ENCODE assay signal across 22 cellular contexts in genomic region chr13:113897966-113898365, GRCh38. TPM values are rescaled to one million over a fixed set of nuclear protein-coding genes. Genes with fewer than 3 reads are reported as not detected.
DNase-seq lines count a peak whose midpoint lies in the region; ATAC-seq, FAIRE-seq and TF ChIP-seq lines count a peak whose summit lies in the region.
"Had no signal": no experiment of that assay in that cellular context is flagged by ENCODE, and none has a peak within 500 bp of the region (broad histone marks: within the 10 kb centered on the region; RNA-seq: fewer than 3 reads in every experiment).

No MANE protein-coding gene starts in this region.

- H4K20me1 ChIP-seq in PC-3 (ENCODE audit: low read length), result no peaks in the 10 kb centered on the region
- H4K20me1 ChIP-seq in endothelial cell of umbilical vein (replicated peaks; ENCODE audit: control insufficient read depth, extremely low read depth, insufficient read depth, low read length), result no peaks in the 10 kb centered on the region
- H4K20me1 ChIP-seq in osteoblast (ENCODE audit: insufficient read depth, low read length), result no peaks in the 10 kb centered on the region

- H3K9me2 ChIP-seq in PC-3 (replicated peaks; ENCODE audit: low read length), result no peaks in the 10 kb centered on the region

- H3K4me1 ChIP-seq in PC-3 (ENCODE audit: insufficient read depth, low read length) (peaks cover 17% of the 10 kb centered on the region), endothelial cell of umbilical vein (ENCODE audit: control insufficient read depth, extremely low read depth, insufficient read depth, low read length) (peaks cover 22% of the 10 kb centered on the region), osteoblast (ENCODE audit: insufficient read depth, low read length) (peaks cover 25% of the 10 kb centered on the region)

- no peak overlapping the region for H3K9ac ChIP-seq in PC-3 (ENCODE audit: low read length)
- no peak overlapping the region for H3K9ac ChIP-seq in endothelial cell of umbilical vein (replicated peaks; ENCODE audit: extremely low read depth, insufficient read depth, low read length)

- in situ Hi-C loops in ACHN (cut with HindIII; ENCODE audit: low pct_ligation_motif_present, low pct_unique_long_range_greater_than_20kb, low sequenced_read_pairs), result no loop called here

- intact Hi-C loops in PC-3 (cut with micrococcal nuclease), result loop anchor here (5.0 kb wide), 1 partner anchor 36 kb away; the partner anchor contains the start of gene GAS6
- intact Hi-C loops in endothelial cell of umbilical vein (cut with micrococcal nuclease), result loop anchor here (2.0 kb wide), 2 partner anchors 61 to 81 kb away; no protein-coding TSS in a partner anchor

- H3K27me3 ChIP-seq in PC-3 (ENCODE audit: low read length) (no peaks in the 10 kb centered on the region), endothelial cell of umbilical vein (ENCODE audit: control insufficient read depth in 2 of 2, insufficient read depth in 2 of 2, low read length in 2 of 2) (no peaks in the 10 kb centered on the region), osteoblast (ENCODE audit: insufficient read depth, low read length) (no peaks in the 10 kb centered on the region)
- H3K27me3 ChIP-seq: cardiac muscle cell, tibial nerve had no signal

- no peaks in the 10 kb centered on the region for H3K9me1 ChIP-seq in endothelial cell of umbilical vein (replicated peaks; ENCODE audit: control insufficient read depth, extremely low read depth, insufficient read depth, low read length)

- TF ChIP-seq POLR2A in endothelial cell of umbilical vein (IDR thresholded peaks at IDR 0.05; ENCODE audit: low read depth, low read length), result no peak

- no peak for FAIRE-seq in endothelial cell of umbilical vein (lab: Jason Lieb, UNC)
- FAIRE-seq in RCC 7860 (lab: Jason Lieb, UNC), result no peak
- FAIRE-seq: D721Med, frontal cortex, islet of Langerhans had no signal

- H3K79me2 ChIP-seq in PC-3 (ENCODE audit: low read length) (no peaks in the 10 kb centered on the region), endothelial cell of umbilical vein (ENCODE audit: control insufficient read depth, insufficient read depth, low read length) (no peaks in the 10 kb centered on the region), osteoblast (ENCODE audit: insufficient read depth, low read length) (no peaks in the 10 kb centered on the region)

- H3K36me3 ChIP-seq in PC-3 (ENCODE audit: low read depth, low read length) (no peaks in the 10 kb centered on the region), endothelial cell of umbilical vein (ENCODE audit: control insufficient read depth in 2 of 2, extremely low read depth in 1 of 2, insufficient read depth in 2 of 2, low read length in 2 of 2) (no peaks in the 10 kb centered on the region), osteoblast (ENCODE audit: insufficient read depth, low read length) (no peaks in the 10 kb centered on the region)
- H3K36me3 ChIP-seq: cardiac muscle cell, tibial nerve had no signal

- TF ChIP-seq CTCF in PC-3 (conservative IDR thresholded peaks at IDR 0.05; ENCODE audit: low read depth, low read length) (no peak), endothelial cell of umbilical vein (IDR thresholded peaks at IDR 0.05; ENCODE audit: extremely low read depth in 1 of 2, insufficient read depth in 1 of 2, low read depth in 1 of 2, low read length in 2 of 2) (no peak), osteoblast (IDR thresholded peaks at IDR 0.05; ENCODE audit: extremely low read depth, low read depth, low read length) (no peak)

- H3K27ac ChIP-seq in PC-3 (ENCODE audit: low read length) (peak overlapping the region; percentile 71), endothelial cell of umbilical vein (ENCODE audit: insufficient read depth, low read depth, low read length) (peak overlapping the region; percentile 86), osteoblast (ENCODE audit: low read depth, low read length) (peak overlapping the region; percentile 98)
- H3K27ac ChIP-seq: C4-2B, cardiac muscle cell had no signal

- BruUV-seq in PC-3 (replicated peaks; lab: Mats Ljungman, UMichigan) (no TSS peak), endothelial cell of umbilical vein (replicated peaks; lab: Mats Ljungman, UMichigan) (no TSS peak)

- dilution Hi-C loops in endothelial cell of umbilical vein (cut with MboI; ENCODE audit: extremely low pct_ligation_motif_present, low sequenced_read_pairs), result no loop called here

- no peak for ATAC-seq in PC-3

- 0 out of 2 replicates have a peak overlapping the region, but pooled peaks have one; percentile 45 for H3K4me2 ChIP-seq in PC-3 (ENCODE audit: low read length)
- no peak overlapping the region for H3K4me2 ChIP-seq in endothelial cell of umbilical vein (ENCODE audit: insufficient read depth, low read length)
- peak overlapping the region; percentile 29 for H3K4me2 ChIP-seq in osteoblast (ENCODE audit: insufficient read depth, low read length)

- H3F3A ChIP-seq in PC-3 (ENCODE audit: low read length, unreplicated experiment), result no peaks in the 10 kb centered on the region

- DNase-seq in ACHN, result peak; percentile 58
- DNase-seq in PC-3, result peak; percentile 7
- no peak for DNase-seq in endothelial cell of umbilical vein (ENCODE audit: low read depth, low spot score)
- DNase-seq in osteoblast (ENCODE audit: insufficient read length, low spot score, missing footprints), result peak; percentile 68
- no peak for DNase-seq in T-helper 9 cell
- no peak for DNase-seq in NCI-H345 treated with DMSO at 0.1 percent for 48 hours (lab: John Stamatoyannopoulos, UW; ENCODE audit: unreplicated experiment)
- DNase-seq in NK-92 (lab: John Stamatoyannopoulos, UW; ENCODE audit: unreplicated experiment), result no peak
- no peak for DNase-seq in RCC 7860 (ENCODE audit: low spot score)
- DNase-seq: activated naive CD4-positive, alpha-beta T cell treated with Interleukin-2 at 50 U/mL for 16 hours; activated T-cell treated with anti-CD3 and anti-CD28 coated beads, Interleukin-2, amount 50 U/mL, for 48 hours; Kasumi-1; NCI-H187 treated with DMSO at 0.1 percent for 48 hours; NCI-H345; nucleus accumbens; stimulated activated CD4-positive, alpha-beta T cell treated with anti-CD3 and anti-CD28 coated beads, Interleukin-12 subunit alpha, Interleukin-12 subunit beta, amount 100 ng/mL, for 4 hours; stimulated activated CD4-positive, alpha-beta T cell treated with anti-CD3 and anti-CD28 coated beads, Interleukin-4, amount 100 ng/mL, for 4 hours had no signal

- POLR2A ChIA-PET in PC-3 (lab: Charles Lee; ENCODE audit: unreplicated experiment), result no interaction called here
- POLR2A ChIA-PET in endothelial cell of umbilical vein (lab: Charles Lee), result no interaction called here

- no peak overlapping the region for H3K4me3 ChIP-seq in PC-3 (ENCODE audit: low read length)
- no peak overlapping the region for H3K4me3 ChIP-seq in endothelial cell of umbilical vein (replicated peaks in 1 of 3; ENCODE audit: insufficient read depth in 1 of 3, low read depth in 1 of 3, low read length in 3 of 3)
- no peak overlapping the region for H3K4me3 ChIP-seq in osteoblast (ENCODE audit: insufficient read depth, low read length)
- H3K4me3 ChIP-seq: cardiac muscle cell, tibial nerve had no signal

- no peak overlapping the region for H2AFZ ChIP-seq in PC-3 (ENCODE audit: low read length)
- H2AFZ ChIP-seq in endothelial cell of umbilical vein (ENCODE audit: low read depth, low read length), result no peak overlapping the region
- no peak overlapping the region for H2AFZ ChIP-seq in osteoblast (ENCODE audit: low read length)

- no peaks in the 10 kb centered on the region for H3K9me3 ChIP-seq in PC-3 (ENCODE audit: low read length)
- H3K9me3 ChIP-seq in endothelial cell of umbilical vein (replicated peaks; ENCODE audit: control insufficient read depth, insufficient read depth, low read length), result no peaks in the 10 kb centered on the region
- H3K9me3 ChIP-seq in osteoblast (ENCODE audit: low read depth, low read length), result no peaks in the 10 kb centered on the region

- CTCF ChIA-PET in PC-3 (lab: Charles Lee), result no interaction called here
- CTCF ChIA-PET in endothelial cell of umbilical vein (lab: Charles Lee), result no interaction called here

TF ChIP-seq in endothelial cell of umbilical vein, 7 proteins besides CTCF, POLR2A, EP300 and RAD21:
- TF ChIP-seq FOS (IDR thresholded peaks at IDR 0.05; ENCODE audit: borderline replicate concordance, insufficient read depth, low read length) (no peak), EZH2 (IDR thresholded peaks at IDR 0.05; ENCODE audit: borderline replicate concordance, low read depth, low read length, severe bottlenecking) (no peak), JUN (IDR thresholded peaks at IDR 0.05; ENCODE audit: borderline replicate concordance, insufficient read depth, insufficient read length, low read depth) (no peak), POLR2AphosphoS5 (IDR thresholded peaks at IDR 0.05; ENCODE audit: insufficient read depth, low read depth, low read length) (no peak), MYC (IDR thresholded peaks at IDR 0.05; ENCODE audit: low read depth, low read length) (no peak)
- TF ChIP-seq, protein P1, sequence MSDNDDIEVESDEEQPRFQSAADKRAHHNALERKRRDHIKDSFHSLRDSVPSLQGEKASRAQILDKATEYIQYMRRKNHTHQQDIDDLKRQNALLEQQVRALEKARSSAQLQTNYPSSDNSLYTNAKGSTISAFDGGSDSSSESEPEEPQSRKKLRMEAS (IDR thresholded peaks at IDR 0.05; ENCODE audit: insufficient read depth, insufficient read length), result no peak

RNA-seq across cellular contexts. Expression of gene GAS6, which starts 34.1 kb away (rescaled TPM):
- 20.9 and 33.7 TPM in 2 replicates for total RNA-seq in PC-3 (2014; rRNA removed)
- total RNA-seq in endothelial cell of umbilical vein, result 69.2 and 84.4 TPM in 2 replicates
- 109 and 123 TPM in 2 replicates for polyA plus RNA-seq in endothelial cell of umbilical vein
- 80.9 and 110 TPM in 2 replicates for polyA plus RNA-seq in endothelial cell of umbilical vein (2011; cell fraction: cytosol; rRNA removed)
- 93.9 and 109 TPM in 2 replicates for polyA plus RNA-seq in endothelial cell of umbilical vein (2011; cell fraction: nucleus; rRNA removed)
- 47.4 and 98.2 TPM in 2 replicates for polyA plus RNA-seq in endothelial cell of umbilical vein (2012)
- polyA minus RNA-seq in endothelial cell of umbilical vein, result 32.6 and 35.2 TPM in 2 replicates
- 5.8 TPM for polyA minus RNA-seq in endothelial cell of umbilical vein (2011; cell fraction: cytosol; rRNA and poly(A)+ RNA removed)
- polyA minus RNA-seq in endothelial cell of umbilical vein (2011; cell fraction: nucleus; rRNA and poly(A)+ RNA removed), result 13.6 and 24.8 TPM in 2 replicates
- 417 and 480 TPM in 2 replicates for total RNA-seq in osteoblast

Comparison
In these comparisons a context has a peak if more than half of its experiments do, and no peak if none do; other contexts are left out.
1. DNase-seq: peak in ACHN (single experiment), PC-3 (single experiment) and osteoblast (single experiment); none in endothelial cell of umbilical vein (single experiment), T-helper 9 cell (single experiment), NCI-H345 treated with DMSO at 0.1 percent for 48 hours (single experiment), NK-92 (single experiment) and RCC 7860 (single experiment).
2. Peak in every context shown above with its lines, with median percentiles within 50 percentile points of each other: H3K27ac ChIP-seq.